9 cellular contexts compared by ENCODE assay signal in genomic region chr9:21684831-21685362, GRCh38.
DNase-seq lines count a peak whose midpoint lies in the region; ATAC-seq, FAIRE-seq and TF ChIP-seq lines count a peak whose summit lies in the region.
"Had no signal": no experiment of that assay in that cellular context is flagged by ENCODE, and none has a peak within 500 bp of the region (broad histone marks: within the 10 kb centered on the region; RNA-seq: fewer than 3 reads in every experiment).

No MANE protein-coding gene starts in this region.

- no peak overlapping the region for H3K4me3 ChIP-seq in cardiac fibroblast (replicated peaks in 1 of 2; ENCODE audit: low read depth in 2 of 2, low read length in 2 of 2)
- H3K4me3 ChIP-seq in skeletal muscle satellite cell (ENCODE audit: low read length) = no peak overlapping the region
- no peak overlapping the region for H3K4me3 ChIP-seq in effector memory CD4-positive, alpha-beta T cell (ENCODE audit: insufficient read depth, low read depth, low read length, poor library complexity, severe bottlenecking)
- H3K4me3 ChIP-seq: ovary had no signal

- BruUV-seq in Calu3 (replicated peaks; lab: Mats Ljungman, UMichigan) = no TSS peak

- H3K27me3 Mint-ChIP-seq in Calu3 (ENCODE audit: unreplicated experiment) = no peaks in the 10 kb centered on the region

- H3K4me1 Mint-ChIP-seq in Calu3 (ENCODE audit: low read depth, unreplicated experiment) = peaks cover 51% of the 10 kb centered on the region

- DNase-seq in Calu3 = peak; percentile 69
- peak; percentile 100 for DNase-seq in RKO (ENCODE audit: low spot score)
- peak; percentile 62 to 95 for DNase-seq in cardiac fibroblast (ENCODE audit: low read depth in 2 of 2)
- DNase-seq in D721Med (ENCODE audit: insufficient read length, low spot score) = no peak
- no peak for DNase-seq in effector memory CD4-positive, alpha-beta T cell
- DNase-seq in UCSD-AML1 (lab: John Stamatoyannopoulos, UW; ENCODE audit: unreplicated experiment) = no peak
- DNase-seq: ovary had no signal

- no peak for FAIRE-seq in D721Med (lab: Jason Lieb, UNC)

- intact Hi-C loops in Calu3 (cut with micrococcal nuclease; ENCODE audit: unreplicated experiment) = loop anchor here (2.0 to 10.0 kb wide), 2 partner anchors 104 to 220 kb away; no protein-coding TSS in a partner anchor

- no peaks in the 10 kb centered on the region for H3K9me3 Mint-ChIP-seq in Calu3 (ENCODE audit: low read depth, unreplicated experiment)

- no peaks in the 10 kb centered on the region for H3K36me3 ChIP-seq in skeletal muscle satellite cell (ENCODE audit: insufficient read depth, low read length)
- no peaks in the 10 kb centered on the region for H3K36me3 ChIP-seq in effector memory CD4-positive, alpha-beta T cell (ENCODE audit: control insufficient read depth, insufficient read depth, low read length)
- H3K36me3 ChIP-seq: ovary had no signal

- CTCF ChIA-PET in Calu3 (lab: Charles Lee) = interaction anchor here (0.8 to 1.4 kb wide), 2 partner anchors 15 to 104 kb away, joined by 3 read pairs; no protein-coding TSS in a partner anchor

- no peak for ATAC-seq in HG03097 (IDR thresholded peaks at IDR 0.05; ENCODE audit: low FRiP score, unreplicated experiment)

- H3K4me3 Mint-ChIP-seq in Calu3 (ENCODE audit: low read depth, unreplicated experiment) = peak overlapping the region; percentile 37

- peaks cover 94% of the 10 kb centered on the region for H3K4me1 ChIP-seq in skeletal muscle satellite cell (ENCODE audit: control insufficient read depth, insufficient read depth, low read length)
- H3K4me1 ChIP-seq in effector memory CD4-positive, alpha-beta T cell (ENCODE audit: control insufficient read depth, insufficient read depth, low read length, poor library complexity, severe bottlenecking) = no peaks in the 10 kb centered on the region

- H3K27ac ChIP-seq in effector memory CD4-positive, alpha-beta T cell (ENCODE audit: insufficient read depth, low read length, poor library complexity, severe bottlenecking) = no peak overlapping the region
- H3K27ac ChIP-seq: ovary had no signal

- H3K27ac Mint-ChIP-seq in Calu3 (ENCODE audit: unreplicated experiment) = peak overlapping the region; percentile 90

- H3K36me3 Mint-ChIP-seq in Calu3 (ENCODE audit: insufficient read depth, unreplicated experiment) = peaks cover 25% of the 10 kb centered on the region

- peak overlapping the region; percentile 10 for H3K9ac ChIP-seq in skeletal muscle satellite cell (ENCODE audit: low read depth, low read length)

- no peaks in the 10 kb centered on the region for H3K9me3 ChIP-seq in skeletal muscle satellite cell (replicated peaks; ENCODE audit: low read length)
- H3K9me3 ChIP-seq in effector memory CD4-positive, alpha-beta T cell (ENCODE audit: control insufficient read depth, low read length) = no peaks in the 10 kb centered on the region
- H3K9me3 ChIP-seq: ovary had no signal

- H3K27me3 ChIP-seq in skeletal muscle satellite cell (ENCODE audit: control insufficient read depth, insufficient read depth, low read length) = no peaks in the 10 kb centered on the region
- H3K27me3 ChIP-seq in effector memory CD4-positive, alpha-beta T cell (replicated peaks; ENCODE audit: control insufficient read depth, insufficient read depth, low read length, poor library complexity, severe bottlenecking) = no peaks in the 10 kb centered on the region
- H3K27me3 ChIP-seq: ovary had no signal

- H3K4me2 ChIP-seq in skeletal muscle satellite cell (ENCODE audit: low read length) = peak overlapping the region; percentile 36

- TF ChIP-seq CTCF in Calu3 (IDR thresholded peaks at IDR 0.05; ENCODE audit: unreplicated experiment) = no peak
- TF ChIP-seq CTCF in cardiac fibroblast (IDR thresholded peaks at IDR 0.05; ENCODE audit: low read depth, low read length) = no peak
- no peak for TF ChIP-seq CTCF in D721Med (IDR thresholded peaks at IDR 0.05; ENCODE audit: insufficient read depth, missing control alignments)

Comparison
In these comparisons a context has a peak if more than half of its experiments do, and no peak if none do; other contexts are left out.
1. DNase-seq: peak in Calu3 (single experiment), RKO (single experiment) and cardiac fibroblast (2 of 2); none in D721Med (single experiment), effector memory CD4-positive, alpha-beta T cell (0 of 3) and UCSD-AML1 (single experiment).